In the genomic region with DNA sequence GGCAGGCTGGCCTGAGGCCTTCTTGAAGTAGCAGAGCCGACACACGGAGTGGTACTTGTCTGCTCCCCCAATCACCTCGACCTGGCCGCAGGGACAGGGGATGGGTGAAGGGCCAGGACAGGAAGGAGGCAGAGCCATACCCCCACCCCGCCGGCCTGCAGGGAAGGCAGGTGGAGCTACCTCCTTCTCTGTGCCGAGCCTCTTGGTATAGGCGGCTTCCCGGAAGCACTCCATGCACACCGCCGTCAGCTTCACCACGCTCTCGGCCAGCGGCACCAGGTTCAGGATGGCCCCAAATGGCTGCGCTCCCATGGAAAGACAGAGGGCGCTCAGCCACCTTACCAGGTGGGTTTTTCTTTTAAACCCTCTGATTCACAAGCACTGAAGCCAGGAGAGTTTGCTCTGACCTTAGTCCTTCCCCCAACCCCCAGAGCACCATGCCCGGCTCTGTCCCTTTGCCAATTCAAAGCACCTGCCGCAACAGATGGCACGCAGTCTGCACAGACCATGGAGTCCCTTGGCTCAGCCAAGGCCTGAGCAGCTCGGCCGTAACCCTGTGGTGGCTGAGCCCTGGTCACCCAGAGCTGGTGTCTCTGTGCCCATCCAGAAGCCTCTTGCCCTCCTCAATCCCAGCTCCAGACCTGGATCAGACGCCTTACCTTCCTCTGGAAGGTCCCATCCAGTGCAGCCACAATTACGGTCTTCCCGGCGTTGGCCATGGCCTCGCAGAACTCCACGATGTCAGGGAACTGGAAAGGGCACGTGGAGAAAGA, we compare ENCODE assay signal across 9 cellular contexts. TPM values are rescaled to one million over a fixed set of nuclear protein-coding genes. Genes with fewer than 3 reads are reported as not detected.
DNase-seq lines count a peak whose midpoint lies in the region; ATAC-seq and TF ChIP-seq lines count a peak whose summit lies in the region.
"Had no signal": no experiment of that assay in that cellular context is flagged by ENCODE, and none has a peak within 500 bp of the region (broad histone marks: within the 10 kb centered on the region; RNA-seq: fewer than 3 reads in every experiment).

No MANE protein-coding gene starts in this region.

- H3K4me1 ChIP-seq in heart left ventricle: peaks cover 9 to 84% (median 53%) of the 10 kb centered on the region in 12 donors
- H3K4me1 ChIP-seq in ascending aorta: peaks cover 4 to 65% of the 10 kb centered on the region in 2 donors
- H3K4me1 ChIP-seq in mesenchymal stem cell (ENCODE audit: control insufficient read depth, insufficient read depth, low read depth, low read length): peaks cover 25% of the 10 kb centered on the region

- TF ChIP-seq CTCF in heart left ventricle (IDR thresholded peaks at IDR 0.05) (no peak), ascending aorta (IDR thresholded peaks at IDR 0.05) (no peak)

- no peak overlapping the region for H4K8ac ChIP-seq in mesenchymal stem cell (ENCODE audit: low read length)

- H3K79me1 ChIP-seq in mesenchymal stem cell (replicated peaks; ENCODE audit: low read length, poor library complexity, severe bottlenecking): peaks cover 7% of the 10 kb centered on the region

- H3K23ac ChIP-seq in mesenchymal stem cell (ENCODE audit: low read length in 2 of 2): no peak overlapping the region

- H3K4me3 Mint-ChIP-seq in activated naive CD8-positive, alpha-beta T cell treated with anti-CD3 and anti-CD28 coated beads for 36 hours: no peak overlapping the region

- H2AFZ ChIP-seq in mesenchymal stem cell (ENCODE audit: low read depth, low read length): no peak overlapping the region

- H3K4ac ChIP-seq in mesenchymal stem cell (ENCODE audit: low read depth in 1 of 2, low read length in 2 of 2): no peak overlapping the region

- intact Hi-C loops in heart left ventricle (cut with DNase I): loop anchor here in 9 of 10 donors (2.0 to 5.0 kb wide), 3 partner anchors 48 to 77 kb away; a partner anchor contains a TSS
- intact Hi-C loops in left cardiac atrium (cut with DNase I): loop anchor here (5.0 kb wide), 3 partner anchors 43 to 63 kb away; a partner anchor contains a TSS
- intact Hi-C loops in ascending aorta (cut with DNase I): loop anchor here (1.0 to 10.0 kb wide), 4 partner anchors 76 to 1030 kb away; a partner anchor contains a TSS

- peaks cover 52% of the 10 kb centered on the region for H3K36me3 Mint-ChIP-seq in activated naive CD8-positive, alpha-beta T cell treated with anti-CD3 and anti-CD28 coated beads for 36 hours

- H3K27ac ChIP-seq in heart left ventricle (peak overlapping the region; percentile 77 to 95 (median 88)), ascending aorta (peak overlapping the region; percentile 81 to 89), mesenchymal stem cell (ENCODE audit: low read length, poor library complexity, severe bottlenecking) (no peak overlapping the region)

- H3K9me3 ChIP-seq in heart left ventricle (no peaks in the 10 kb centered on the region), ascending aorta (no peaks in the 10 kb centered on the region), mesenchymal stem cell (ENCODE audit: control insufficient read depth, low read length) (no peaks in the 10 kb centered on the region)

- no peak overlapping the region for H3K9ac ChIP-seq in mesenchymal stem cell (ENCODE audit: low read length)

- H3K9me3 Mint-ChIP-seq in activated naive CD8-positive, alpha-beta T cell treated with anti-CD3 and anti-CD28 coated beads for 36 hours: no peaks in the 10 kb centered on the region
- H3K9me3 Mint-ChIP-seq: naive thymus-derived CD8-positive, alpha-beta T cell had no signal

- H3K18ac ChIP-seq in mesenchymal stem cell (ENCODE audit: low read depth in 1 of 2, low read length in 2 of 2): peak overlapping the region in 1 of 2 experiments; percentile 2

- no peaks in the 10 kb centered on the region for H3K27me3 ChIP-seq in heart left ventricle
- H3K27me3 ChIP-seq in ascending aorta: no peaks in the 10 kb centered on the region
- H3K27me3 ChIP-seq in mesenchymal stem cell (ENCODE audit: control insufficient read depth in 1 of 2, insufficient read depth in 1 of 2, low read length in 2 of 2): peaks cover 0 to under 1% of the 10 kb centered on the region in 2 experiments

- H3K36me3 ChIP-seq in heart left ventricle (peaks cover 0 to 35% (median 5%) of the 10 kb centered on the region in 9 donors), ascending aorta (peaks cover 9 to 12% of the 10 kb centered on the region in 2 donors), mesenchymal stem cell (ENCODE audit: control insufficient read depth in 1 of 2, insufficient read depth in 2 of 2, low read depth in 1 of 2, low read length in 2 of 2) (peaks cover 0 to 50% of the 10 kb centered on the region in 2 experiments)

- H3K14ac ChIP-seq in mesenchymal stem cell (ENCODE audit: low read length in 2 of 2): no peak overlapping the region

- peak overlapping the region; percentile 1 for H4K91ac ChIP-seq in mesenchymal stem cell (ENCODE audit: low read length)

- H3K27me3 Mint-ChIP-seq in activated naive CD8-positive, alpha-beta T cell treated with anti-CD3 and anti-CD28 coated beads for 36 hours: no peaks in the 10 kb centered on the region
- H3K27me3 Mint-ChIP-seq: naive thymus-derived CD8-positive, alpha-beta T cell had no signal

- peaks cover 49% of the 10 kb centered on the region for H3K4me1 Mint-ChIP-seq in activated naive CD8-positive, alpha-beta T cell treated with anti-CD3 and anti-CD28 coated beads for 36 hours

- no peak overlapping the region for H2BK12ac ChIP-seq in mesenchymal stem cell (ENCODE audit: low read length in 2 of 2)

- DNase-seq in heart left ventricle (peak in 1 of 5 donors; percentile 27), left cardiac atrium (no peak), ascending aorta (ENCODE audit: low spot score in 2 of 2) (no peak), mesenchymal stem cell (no peak), ecto neural progenitor cell (ENCODE audit: low spot score) (no peak), MV-4-11 (lab: John Stamatoyannopoulos, UW) (no peak), T-helper 1 cell (no peak)
- no peak for DNase-seq in activated naive CD8-positive, alpha-beta T cell treated with anti-CD3 and anti-CD28 coated beads for 36 hours
- DNase-seq: naive thymus-derived CD8-positive, alpha-beta T cell had no signal

- ATAC-seq in heart left ventricle (peak in 3 of 4 donors; percentile 0 to 14 (median 0)), left cardiac atrium (no peak)
- ATAC-seq: naive thymus-derived CD8-positive, alpha-beta T cell had no signal

- H2BK120ac ChIP-seq in mesenchymal stem cell (ENCODE audit: low read depth, low read length): no peak overlapping the region

- no peak overlapping the region for H3K4me2 ChIP-seq in mesenchymal stem cell (ENCODE audit: low read length, poor library complexity, severe bottlenecking)

- H2AK5ac ChIP-seq in mesenchymal stem cell (ENCODE audit: low read length, severe bottlenecking): no peak overlapping the region

- peak in 1 of 2 donors; percentile 1 for TF ChIP-seq POLR2A in heart left ventricle (IDR thresholded peaks at IDR 0.05)

- H3K27ac Mint-ChIP-seq in activated naive CD8-positive, alpha-beta T cell treated with anti-CD3 and anti-CD28 coated beads for 36 hours: no peak overlapping the region

- WGBS in heart left ventricle, 4 donors: 57 to 67% (median 62%) methylated on average over 18 to 28 of the region's 28 CpGs
- WGBS in mesenchymal stem cell: 96% methylated on average over 28 of the region's 28 CpGs

- H2BK15ac ChIP-seq in mesenchymal stem cell (ENCODE audit: low read depth, poor library complexity, severe bottlenecking): no peak overlapping the region

- H3K4me3 ChIP-seq in heart left ventricle (peak overlapping the region in 4 of 12 donors; percentile 3 to 21 (median 14)), ascending aorta (no peak overlapping the region), mesenchymal stem cell (ENCODE audit: insufficient read depth in 1 of 2, low read depth in 1 of 2, low read length in 2 of 2) (no peak overlapping the region)

- no peak overlapping the region for H2BK5ac ChIP-seq in mesenchymal stem cell (ENCODE audit: low read depth, low read length, poor library complexity, severe bottlenecking)

RNA-seq across cellular contexts. Expression of a gene that starts 6.7 kb away (rescaled TPM):
- 100 to 1,000 TPM in 7 of 9 donors, 10 to 100 TPM in 2; 99.5 to 268 (median 135) TPM for total RNA-seq in heart left ventricle
- 100 to 1,000 TPM; 104 to 174 TPM for polyA plus RNA-seq in heart left ventricle
- total RNA-seq in left cardiac atrium: 10 to 100 TPM; 73.4 to 84.5 TPM
- 115 TPM for total RNA-seq in ascending aorta
- polyA plus RNA-seq in mesenchymal stem cell (2013, experiment 1 of 2): 42.5 TPM
- polyA plus RNA-seq in mesenchymal stem cell (2013, experiment 2 of 2): 43.7 TPM
- 100 to 1,000 TPM; 126 to 127 TPM for total RNA-seq in activated naive CD8-positive, alpha-beta T cell treated with anti-CD3 and anti-CD28 coated beads for 36 hours

RNA-seq across cellular contexts. Expression of a gene that starts 11.8 kb away (rescaled TPM):
- 10 to 100 TPM in 1 of 9 donors, 1 to 10 TPM in 6, under 1 TPM in 2; 0.29 to 21.7 (median 1.2) TPM for total RNA-seq in heart left ventricle
- polyA plus RNA-seq in heart left ventricle: 1 to 10 TPM in 1 of 2 donors, under 1 TPM in 1; 0.91 to 1.9 TPM
- 1 to 10 TPM; 1.8 to 7.7 TPM for total RNA-seq in left cardiac atrium
- total RNA-seq in ascending aorta: not detected
- polyA plus RNA-seq in mesenchymal stem cell (2013, experiment 1 of 2): 20.4 TPM
- 21.2 TPM for polyA plus RNA-seq in mesenchymal stem cell (2013, experiment 2 of 2)
- 100 to 1,000 TPM; 144 to 150 TPM for total RNA-seq in activated naive CD8-positive, alpha-beta T cell treated with anti-CD3 and anti-CD28 coated beads for 36 hours
- total RNA-seq: naive thymus-derived CD8-positive, alpha-beta T cell had no signal

RNA-seq across cellular contexts. Expression of a gene that starts 12.1 kb away (rescaled TPM):
- total RNA-seq in heart left ventricle (10 to 100 TPM; 12.8 to 86.6 (median 33.1) TPM), left cardiac atrium (10 to 100 TPM; 20.8 to 30.9 TPM), ascending aorta (107 TPM)
- polyA plus RNA-seq in heart left ventricle: 10 to 100 TPM; 17.4 to 24.8 TPM
- 42.7 TPM for polyA plus RNA-seq in mesenchymal stem cell (2013, experiment 1 of 2)
- 42.4 TPM for polyA plus RNA-seq in mesenchymal stem cell (2013, experiment 2 of 2)
- 10 to 100 TPM; 32.7 to 36.2 TPM for total RNA-seq in activated naive CD8-positive, alpha-beta T cell treated with anti-CD3 and anti-CD28 coated beads for 36 hours

RNA-seq across cellular contexts. Expression of a gene that starts 28.9 kb away (rescaled TPM):
- total RNA-seq in heart left ventricle: not detected
- polyA plus RNA-seq in heart left ventricle: not detected
- not detected for total RNA-seq in left cardiac atrium
- not detected for total RNA-seq in ascending aorta
- not detected for polyA plus RNA-seq in mesenchymal stem cell (2013, experiment 1 of 2)
- polyA plus RNA-seq in mesenchymal stem cell (2013, experiment 2 of 2): not detected
- not detected for total RNA-seq in activated naive CD8-positive, alpha-beta T cell treated with anti-CD3 and anti-CD28 coated beads for 36 hours
- polyA plus RNA-seq: naive thymus-derived CD8-positive, alpha-beta T cell had no signal

RNA-seq across cellular contexts. Expression of a gene that starts 39.0 kb away (rescaled TPM):
- total RNA-seq in heart left ventricle (10 to 100 TPM in 1 of 9 donors, 1 to 10 TPM in 3, under 1 TPM in 3, not detected in 2; 0.50 to 10.9 (median 1.1) TPM), left cardiac atrium (1 to 10 TPM in 1 of 2 donors, under 1 TPM in 1; 0.16 to 1.6 TPM), ascending aorta (0.11 TPM)
- under 1 TPM; 0.11 to 0.28 TPM for polyA plus RNA-seq in heart left ventricle
- polyA plus RNA-seq in mesenchymal stem cell (2013, experiment 1 of 2): 8.4 TPM
- polyA plus RNA-seq in mesenchymal stem cell (2013, experiment 2 of 2): 6.9 TPM
- 100 to 1,000 TPM in 1 of 2 experiments, 10 to 100 TPM in 1; 92.4 to 102 TPM for total RNA-seq in activated naive CD8-positive, alpha-beta T cell treated with anti-CD3 and anti-CD28 coated beads for 36 hours
- polyA plus RNA-seq: naive thymus-derived CD8-positive, alpha-beta T cell had no signal

Comparison
In these comparisons a context has a peak if more than half of its experiments do, and no peak if none do; other contexts are left out.
1. ATAC-seq: peak in heart left ventricle (3 of 4); none in left cardiac atrium (0 of 2).
2. RNA of a gene that starts 11.8 kb away (total RNA-seq): 144 to 150 TPM in activated naive CD8-positive, alpha-beta T cell treated with anti-CD3 and anti-CD28 coated beads for 36 hours; 1.8 to 7.7 TPM in left cardiac atrium, 0.29 to 21.7 TPM in heart left ventricle and not detected in ascending aorta (single experiment); every median in the first group is over 4 times any median in the second.